Comparison of ENCODE assay signal across 17 cellular contexts in the genomic region with DNA sequence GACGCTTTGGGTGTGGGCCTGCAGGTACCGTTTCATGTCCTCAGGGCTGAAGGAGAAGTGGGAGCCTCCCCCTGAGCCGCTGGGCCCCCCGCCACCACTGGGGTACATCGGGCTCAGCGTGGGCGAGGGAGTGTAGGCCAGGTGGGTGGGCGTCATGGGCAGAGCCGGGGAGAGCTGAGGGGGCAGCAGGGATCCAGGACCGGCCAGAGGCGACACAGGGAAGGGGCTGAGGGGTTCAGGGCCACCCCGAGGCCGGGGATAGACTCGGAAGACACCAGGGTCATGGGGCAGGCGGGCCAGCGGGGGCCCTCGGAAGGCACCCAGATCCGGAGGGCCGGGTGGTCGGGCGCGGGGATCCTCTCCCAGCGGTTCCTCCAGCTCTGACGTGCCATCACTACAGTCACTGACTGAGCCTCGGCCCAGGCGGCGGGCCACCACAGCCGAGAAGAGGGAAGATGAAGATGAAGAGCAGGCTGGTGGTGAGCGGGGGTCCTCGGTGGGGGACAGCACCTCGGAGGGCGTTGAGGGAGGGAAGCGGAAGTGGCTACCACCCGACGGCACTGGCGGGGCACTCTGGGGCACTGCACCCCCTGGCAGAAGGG. TPM values are rescaled to one million over a fixed set of nuclear protein-coding genes. Genes with fewer than 3 reads are reported as not detected.
DNase-seq lines count a peak whose midpoint lies in the region; TF ChIP-seq lines count a peak whose summit lies in the region.
"Had no signal": no experiment of that assay in that cellular context is flagged by ENCODE, and none has a peak within 500 bp of the region (broad histone marks: within the 10 kb centered on the region; RNA-seq: fewer than 3 reads in every experiment).

No MANE protein-coding gene starts in this region.

- H3K27ac ChIP-seq in A673 (ENCODE audit: low read depth, low read length, poor library complexity, severe bottlenecking) (peak overlapping the region; percentile 87), esophagus muscularis mucosa (replicated peaks in 1 of 4) (peak overlapping the region; percentile 100), trophoblast cell (ENCODE audit: low read depth, low read length) (no peak overlapping the region)

- H3K4ac ChIP-seq in trophoblast cell (ENCODE audit: low read depth, low read length): no peak overlapping the region

- no peaks in the 10 kb centered on the region for H3K36me3 Mint-ChIP-seq in IgD-negative memory B cell

- H3K4me1 ChIP-seq in A673 (ENCODE audit: insufficient read depth, low read length, poor library complexity, severe bottlenecking) (peaks cover 59% of the 10 kb centered on the region), esophagus muscularis mucosa (peaks cover 72 to 86% (median 79%) of the 10 kb centered on the region in 4 donors), trophoblast cell (ENCODE audit: control insufficient read depth in 1 of 2, insufficient read depth in 2 of 2, low read length in 2 of 2) (peaks cover 19 to 24% of the 10 kb centered on the region in 2 experiments)

- no peak for TF ChIP-seq POLR2A in esophagus muscularis mucosa (IDR thresholded peaks at IDR 0.05; ENCODE audit: low read depth)

- peaks cover 22% of the 10 kb centered on the region for H3K79me2 ChIP-seq in trophoblast cell (ENCODE audit: control insufficient read depth, insufficient read depth, low read length, poor library complexity)

- H3K14ac ChIP-seq in trophoblast cell (ENCODE audit: low read length): no peak overlapping the region

- H2AFZ ChIP-seq in trophoblast cell (ENCODE audit: insufficient read depth, low read length, poor library complexity): no peak overlapping the region
- H2AFZ ChIP-seq: GM23338 had no signal

- WGBS in esophagus muscularis mucosa: 73% methylated on average over 21 of the region's 36 CpGs
- WGBS in trophoblast cell (ENCODE audit: extremely low coverage, insufficient coverage, insufficient read length): no CpG with 5 or more reads among the region's 36 CpGs

- no peak overlapping the region for H2BK120ac ChIP-seq in trophoblast cell (ENCODE audit: insufficient read depth, low read length, poor library complexity)

- H4K91ac ChIP-seq in trophoblast cell (ENCODE audit: low read depth, low read length): no peak overlapping the region

- no peak for TF ChIP-seq EP300 in esophagus muscularis mucosa (IDR thresholded peaks at IDR 0.05)

- TF ChIP-seq CTCF in A673 (conservative IDR thresholded peaks at IDR 0.05; ENCODE audit: low read depth, low read length) (no peak), esophagus muscularis mucosa (IDR thresholded peaks at IDR 0.05) (no peak)

- intact Hi-C loops in A673 (cut with micrococcal nuclease; ENCODE audit: unreplicated experiment): no loop called here
- intact Hi-C loops in esophagus muscularis mucosa (cut with DNase I): loop anchor here (5.0 kb wide), 1 partner anchor 48 kb away; no protein-coding TSS in a partner anchor

- H3K79me1 ChIP-seq in trophoblast cell (ENCODE audit: low read length): peaks cover 20% of the 10 kb centered on the region

- no peak overlapping the region for H3K4me2 ChIP-seq in trophoblast cell (ENCODE audit: low read length)
- H3K4me2 ChIP-seq: GM23338 had no signal

- H4K12ac ChIP-seq in trophoblast cell (ENCODE audit: low read depth, low read length): no peak overlapping the region

- H3K4me3 ChIP-seq in A673 (ENCODE audit: low read depth, low read length, poor library complexity, severe bottlenecking) (no peak overlapping the region), esophagus muscularis mucosa (no peak overlapping the region), trophoblast cell (ENCODE audit: low read depth, low read length) (no peak overlapping the region)
- H3K4me3 ChIP-seq: GM23338 had no signal

- H2BK12ac ChIP-seq in trophoblast cell (ENCODE audit: low read length): no peak overlapping the region

- BruUV-seq in A673 (replicated peaks; lab: Mats Ljungman, UMichigan): no TSS peak

- H2BK5ac ChIP-seq in trophoblast cell (ENCODE audit: low read depth, low read length, poor library complexity): no peak overlapping the region

- peak overlapping the region in 1 of 4 donors; percentile 64 for H3K4me3 Mint-ChIP-seq in IgD-negative memory B cell
- H3K4me3 Mint-ChIP-seq: GM23338; stimulated activated naive CD8-positive, alpha-beta T cell treated with anti-CD3 and anti-CD28 coated beads, Interleukin-15, amount 100 ng/mL, for 72 hours had no signal

- H2AK5ac ChIP-seq in trophoblast cell (ENCODE audit: low read length): no peak overlapping the region

- peaks cover 18 to 19% (median 18%) of the 10 kb centered on the region in 3 donors for H3K4me1 Mint-ChIP-seq in IgD-negative memory B cell

- POLR2A ChIA-PET in A673 (lab: Charles Lee; ENCODE audit: low non-redundant PET): no interaction called here

- H3K27me3 Mint-ChIP-seq in IgD-negative memory B cell: peaks cover 3% of the 10 kb centered on the region
- H3K27me3 Mint-ChIP-seq: stimulated activated naive CD8-positive, alpha-beta T cell treated with anti-CD3 and anti-CD28 coated beads, Interleukin-15, amount 100 ng/mL, for 72 hours had no signal

- peak overlapping the region; percentile 74 to 80 (median 80) for H3K27ac Mint-ChIP-seq in IgD-negative memory B cell

- no peak overlapping the region for H3K9ac ChIP-seq in trophoblast cell (ENCODE audit: low read length)

- H3K36me3 ChIP-seq in A673 (ENCODE audit: insufficient read depth, low read length, poor library complexity, severe bottlenecking): peaks cover 23% of the 10 kb centered on the region
- H3K36me3 ChIP-seq in esophagus muscularis mucosa: peaks cover 5 to 37% (median 23%) of the 10 kb centered on the region in 4 donors
- H3K36me3 ChIP-seq in trophoblast cell (ENCODE audit: control insufficient read depth in 1 of 2, insufficient read depth in 2 of 2, low read length in 2 of 2): peaks cover 37 to 41% of the 10 kb centered on the region in 2 experiments

- no peak for DNase-seq in A673 (ENCODE audit: low spot score)
- no peak for DNase-seq in esophagus muscularis mucosa (ENCODE audit: extremely low spot score)
- no peak for DNase-seq in trophoblast cell
- DNase-seq in HPDE6-E6E7 (ENCODE audit: extremely low spot score): no peak
- DNase-seq in hepatic stellate cell (ENCODE audit: low spot score): no peak
- no peak for DNase-seq in NCI-H446 (lab: John Stamatoyannopoulos, UW)
- no peak for DNase-seq in HT-29 (ENCODE audit: low spot score)
- DNase-seq: activated CD4-positive, alpha-beta T cell treated with anti-CD3 and anti-CD28 coated beads for 1 hour; activated naive CD4-positive, alpha-beta T cell treated with anti-CD3 and anti-CD28 coated beads, Interleukin-2, amount 50 U/mL, for 16 hours; activated T-cell treated with anti-CD3 and anti-CD28 coated beads for 4 hours; NCI-H146; NCI-H446 treated with DMSO at 0.1 percent for 48 hours; SHP77 treated with DMSO at 0.1 percent for 48 hours; stimulated activated naive CD8-positive, alpha-beta T cell treated with anti-CD3 and anti-CD28 coated beads, Interleukin-15, amount 100 ng/mL, for 72 hours; T-helper 9 cell had no signal

- H3K9me3 Mint-ChIP-seq in IgD-negative memory B cell: no peaks in the 10 kb centered on the region
- H3K9me3 Mint-ChIP-seq: GM23338; stimulated activated naive CD8-positive, alpha-beta T cell treated with anti-CD3 and anti-CD28 coated beads, Interleukin-15, amount 100 ng/mL, for 72 hours had no signal

- no peaks in the 10 kb centered on the region for H3K27me3 ChIP-seq in A673 (replicated peaks; ENCODE audit: insufficient read depth, low read depth, low read length, poor library complexity)
- H3K27me3 ChIP-seq in esophagus muscularis mucosa: no peaks in the 10 kb centered on the region
- no peaks in the 10 kb centered on the region for H3K27me3 ChIP-seq in trophoblast cell (ENCODE audit: insufficient read depth, low read length)

- H4K8ac ChIP-seq in trophoblast cell (ENCODE audit: low read depth, low read length): no peak overlapping the region

- CTCF ChIA-PET in A673 (lab: Charles Lee): interaction anchor here (2.7 kb wide), 1 partner anchor 30 kb away, joined by 12 read pairs; no protein-coding TSS in a partner anchor

- H3K18ac ChIP-seq in trophoblast cell (ENCODE audit: low read length): peak overlapping the region; percentile 38

- no peak overlapping the region for H3K23ac ChIP-seq in trophoblast cell (ENCODE audit: low read length)

- H3K9me3 ChIP-seq in A673 (ENCODE audit: low read depth, low read length, poor library complexity, severe bottlenecking) (no peaks in the 10 kb centered on the region), esophagus muscularis mucosa (no peaks in the 10 kb centered on the region), trophoblast cell (ENCODE audit: insufficient read depth, low read depth, low read length) (no peaks in the 10 kb centered on the region)

RNA-seq across cellular contexts. Expression of a gene that starts 5.7 kb away (rescaled TPM):
- 149 and 164 TPM in 2 replicates for total RNA-seq in A673 (2021)
- polyA plus RNA-seq in IgD-negative memory B cell: 6.7 TPM
- 10 to 100 TPM; 16.6 to 38.8 (median 35.5) TPM for total RNA-seq in esophagus muscularis mucosa
- polyA plus RNA-seq in trophoblast cell (2013): 49.3 and 50.2 TPM in 2 replicates
- total RNA-seq in HT-29 (2014; rRNA removed; shearing (Covaris generic)): 157 and 160 TPM in 2 replicates

RNA-seq across cellular contexts. Expression of a gene that starts 6.8 kb away (rescaled TPM):
- total RNA-seq in A673 (2021) (67.8 and 70.1 TPM in 2 replicates), esophagus muscularis mucosa (10 to 100 TPM; 33.8 to 46.1 (median 41.8) TPM)
- 24.5 TPM for polyA plus RNA-seq in IgD-negative memory B cell
- polyA plus RNA-seq in trophoblast cell (2013): 77.6 and 78.9 TPM in 2 replicates
- total RNA-seq in HT-29 (2014; rRNA removed; shearing (Covaris generic)): 41.4 and 43.8 TPM in 2 replicates

RNA-seq across cellular contexts. Expression of a gene that starts 19.8 kb away (rescaled TPM):
- 75.8 and 80.3 TPM in 2 replicates for total RNA-seq in A673 (2021)
- polyA plus RNA-seq in IgD-negative memory B cell: 4.5 TPM
- total RNA-seq in esophagus muscularis mucosa: 10 to 100 TPM; 37.8 to 74.2 (median 56.3) TPM
- polyA plus RNA-seq in trophoblast cell (2013): 36.7 and 39.1 TPM in 2 replicates
- 42.1 and 55.5 TPM in 2 replicates for total RNA-seq in HT-29 (2014; rRNA removed; shearing (Covaris generic))

RNA-seq across cellular contexts. Expression of a gene that starts 29.1 kb away (rescaled TPM):
- 17.4 and 21.3 TPM in 2 replicates for total RNA-seq in A673 (2021)
- 8.0 TPM for polyA plus RNA-seq in IgD-negative memory B cell
- total RNA-seq in esophagus muscularis mucosa: 1 to 10 TPM; 4.3 to 8.6 (median 7.1) TPM
- polyA plus RNA-seq in trophoblast cell (2013): 6.7 and 6.9 TPM in 2 replicates
- 15.3 and 15.9 TPM in 2 replicates for total RNA-seq in HT-29 (2014; rRNA removed; shearing (Covaris generic))

RNA-seq across cellular contexts. Expression of a gene that starts 31.8 kb away (rescaled TPM):
- total RNA-seq in A673 (2021) (32.1 and 35.2 TPM in 2 replicates), esophagus muscularis mucosa (10 to 100 TPM; 22.0 to 42.1 (median 31.2) TPM)
- 159 TPM for polyA plus RNA-seq in IgD-negative memory B cell
- 44.2 and 47.8 TPM in 2 replicates for polyA plus RNA-seq in trophoblast cell (2013)
- 121 and 124 TPM in 2 replicates for total RNA-seq in HT-29 (2014; rRNA removed; shearing (Covaris generic))
